17 cellular contexts compared by ENCODE assay signal in genomic region chr5:169874626-169875025, GRCh38.
DNase-seq lines count a peak whose midpoint lies in the region; ATAC-seq and TF ChIP-seq lines count a peak whose summit lies in the region.
"Had no signal": no experiment of that assay in that cellular context is flagged by ENCODE, and none has a peak within 500 bp of the region (broad histone marks: within the 10 kb centered on the region; RNA-seq: fewer than 3 reads in every experiment).

No MANE protein-coding gene starts in this region.

- no peaks in the 10 kb centered on the region for H3K9me3 Mint-ChIP-seq in neural progenitor cell
- H3K9me3 Mint-ChIP-seq: activated CD4-positive, alpha-beta T cell treated with anti-CD3 and anti-CD28 coated beads, Interleukin-2, amount 10 ng/mL, durations not matched to agents 24 days and 14 days had no signal

- 70 to 88% methylated on average over 2 to 3 of the region's 4 CpGs for WGBS in gastroesophageal sphincter (ENCODE audit: low coverage in 1 of 2), 2 donors
- WGBS in esophagus squamous epithelium, 2 donors = 52 to 77% methylated on average over 4 of the region's 4 CpGs

- H3K4me3 ChIP-seq in gastroesophageal sphincter (no peak overlapping the region), neutrophil (ENCODE audit: low read depth in 1 of 2, low read length in 1 of 2) (peak overlapping the region; percentile 45 to 47), neural progenitor cell (no peak overlapping the region), esophagus squamous epithelium (no peak overlapping the region)
- H3K4me3 ChIP-seq: Peyer's patch, smooth muscle cell, transverse colon had no signal

- no peaks in the 10 kb centered on the region for H3K27me3 ChIP-seq in gastroesophageal sphincter
- no peaks in the 10 kb centered on the region for H3K27me3 ChIP-seq in neutrophil
- no peaks in the 10 kb centered on the region for H3K27me3 ChIP-seq in neural progenitor cell
- H3K27me3 ChIP-seq in esophagus squamous epithelium = no peaks in the 10 kb centered on the region
- H3K27me3 ChIP-seq: Peyer's patch, transverse colon had no signal

- no peaks in the 10 kb centered on the region for H3F3A ChIP-seq in neural progenitor cell (ENCODE audit: low read depth)

- H3K9ac ChIP-seq in neural progenitor cell = no peak overlapping the region

- H4K20me1 ChIP-seq in neural progenitor cell (ENCODE audit: low read depth) = no peaks in the 10 kb centered on the region

- no peak for TF ChIP-seq EP300 in gastroesophageal sphincter (IDR thresholded peaks at IDR 0.05)

- H3K9me3 ChIP-seq in gastroesophageal sphincter (no peaks in the 10 kb centered on the region), neutrophil (no peaks in the 10 kb centered on the region), neural progenitor cell (ENCODE audit: low read depth) (no peaks in the 10 kb centered on the region), esophagus squamous epithelium (no peaks in the 10 kb centered on the region)
- H3K9me3 ChIP-seq: Peyer's patch, transverse colon had no signal

- no peaks in the 10 kb centered on the region for H3K36me3 Mint-ChIP-seq in neural progenitor cell

- no peaks in the 10 kb centered on the region for H3K79me2 ChIP-seq in neural progenitor cell (ENCODE audit: low read depth)

- no peak for TF ChIP-seq POLR2A in gastroesophageal sphincter (IDR thresholded peaks at IDR 0.05)
- TF ChIP-seq POLR2A in esophagus squamous epithelium (IDR thresholded peaks at IDR 0.05) = no peak

- no peak for TF ChIP-seq CTCF in gastroesophageal sphincter (IDR thresholded peaks at IDR 0.05)
- no peak for TF ChIP-seq CTCF in neutrophil (IDR thresholded peaks at IDR 0.05)
- no peak for TF ChIP-seq CTCF in neural progenitor cell (IDR thresholded peaks at IDR 0.05)
- no peak for TF ChIP-seq CTCF in esophagus squamous epithelium (IDR thresholded peaks at IDR 0.05)

- H3K4me1 Mint-ChIP-seq in neural progenitor cell = peaks cover 21% of the 10 kb centered on the region

- intact Hi-C loops in esophagus squamous epithelium (cut with DNase I) = no loop called here

- H3K36me3 ChIP-seq in gastroesophageal sphincter (no peaks in the 10 kb centered on the region), neutrophil (peaks cover 13% of the 10 kb centered on the region), neural progenitor cell (no peaks in the 10 kb centered on the region), esophagus squamous epithelium (no peaks in the 10 kb centered on the region)
- H3K36me3 ChIP-seq: Peyer's patch, transverse colon had no signal

- peak; percentile 34 for DNase-seq in GM03348 (ENCODE audit: low spot score)
- DNase-seq in NOMO-1 treated with dmso at 0.1 percent for 144 hours (lab: John Stamatoyannopoulos, UW; ENCODE audit: unreplicated experiment) = peak; percentile 55
- no peak for DNase-seq in activated naive CD4-positive, alpha-beta T cell treated with anti-CD3 and anti-CD28 coated beads, Interleukin-2, amount 50 U/mL, for 16 hours
- no peak for DNase-seq in neural progenitor cell (ENCODE audit: low spot score)
- DNase-seq in esophagus squamous epithelium (lab: John Stamatoyannopoulos, UW) = no peak
- DNase-seq: activated CD4-positive, alpha-beta T cell treated with anti-CD3 and anti-CD28 coated beads, Interleukin-2, amount 10 ng/mL, durations not matched to agents 24 days and 14 days; activated T-cell treated with anti-CD3 and anti-CD28 coated beads, Interleukin-2, amount 50 U/mL, for 48 hours; effector memory CD4-positive, alpha-beta T cell; NCI-H748 treated with DMSO at 0.1 percent for 48 hours; Peyer's patch; posterior cingulate gyrus; transverse colon had no signal

- no peak overlapping the region for H2AFZ ChIP-seq in neural progenitor cell (replicated peaks)

- no peak overlapping the region for H3K27ac Mint-ChIP-seq in neural progenitor cell
- H3K27ac Mint-ChIP-seq: activated CD4-positive, alpha-beta T cell treated with anti-CD3 and anti-CD28 coated beads, Interleukin-2, amount 10 ng/mL, durations not matched to agents 24 days and 14 days; activated naive CD8-positive, alpha-beta T cell had no signal

- H3K27me3 Mint-ChIP-seq in neural progenitor cell (ENCODE audit: insufficient read depth, low read depth) = peaks cover 2% of the 10 kb centered on the region
- H3K27me3 Mint-ChIP-seq: activated CD4-positive, alpha-beta T cell treated with anti-CD3 and anti-CD28 coated beads, Interleukin-2, amount 10 ng/mL, durations not matched to agents 24 days and 14 days; activated naive CD8-positive, alpha-beta T cell had no signal

- ATAC-seq in gastroesophageal sphincter (peak; percentile 42), GM18867 (IDR thresholded peaks at IDR 0.05; ENCODE audit: unreplicated experiment) (no peak)

- H3K4me2 ChIP-seq in neural progenitor cell = no peak overlapping the region
- H3K4me2 ChIP-seq: smooth muscle cell had no signal

- H3K27ac ChIP-seq in gastroesophageal sphincter = no peak overlapping the region
- H3K27ac ChIP-seq in neutrophil = peak overlapping the region; percentile 91
- no peak overlapping the region for H3K27ac ChIP-seq in neural progenitor cell
- peak overlapping the region in 1 of 4 donors; percentile 34 for H3K27ac ChIP-seq in esophagus squamous epithelium
- H3K27ac ChIP-seq: Peyer's patch had no signal

- H3K4me1 ChIP-seq in gastroesophageal sphincter (no peaks in the 10 kb centered on the region), neutrophil (ENCODE audit: control insufficient read depth in 1 of 2, insufficient read depth in 1 of 2, low read depth in 1 of 2, low read length in 1 of 2) (peaks cover 62 to 83% of the 10 kb centered on the region in 2 experiments), neural progenitor cell (peaks cover 6% of the 10 kb centered on the region), esophagus squamous epithelium (peaks cover 0 to 2% (median 0%) of the 10 kb centered on the region in 3 donors)
- H3K4me1 ChIP-seq: Peyer's patch, transverse colon had no signal

- no peak overlapping the region for H3K4me3 Mint-ChIP-seq in neural progenitor cell
- H3K4me3 Mint-ChIP-seq: activated CD4-positive, alpha-beta T cell treated with anti-CD3 and anti-CD28 coated beads, Interleukin-2, amount 10 ng/mL, durations not matched to agents 24 days and 14 days; activated naive CD8-positive, alpha-beta T cell had no signal

Comparison
In these comparisons a context has a peak if more than half of its experiments do, and no peak if none do; other contexts are left out.
1. DNase-seq: peak in GM03348 (single experiment) and NOMO-1 treated with dmso at 0.1 percent for 144 hours (single experiment); none in activated naive CD4-positive, alpha-beta T cell treated with anti-CD3 and anti-CD28 coated beads, Interleukin-2, amount 50 U/mL, for 16 hours (single experiment), neural progenitor cell (single experiment) and esophagus squamous epithelium (single experiment).
2. H3K4me3 ChIP-seq: peak in neutrophil (2 of 2); none in gastroesophageal sphincter (0 of 2), neural progenitor cell (single experiment) and esophagus squamous epithelium (0 of 4).